In genomic region chr17:59899099-59899498, GRCh38 we compare ENCODE assay signal across 11 cellular contexts. TPM values are rescaled to one million over a fixed set of nuclear protein-coding genes. Genes with fewer than 3 reads are reported as not detected.
DNase-seq lines count a peak whose midpoint lies in the region; ATAC-seq and TF ChIP-seq lines count a peak whose summit lies in the region.
"Had no signal": no experiment of that assay in that cellular context is flagged by ENCODE, and none has a peak within 500 bp of the region (broad histone marks: within the 10 kb centered on the region; RNA-seq: fewer than 3 reads in every experiment).

No MANE protein-coding gene starts in this region.

- H3K79me2 ChIP-seq in trophoblast cell (ENCODE audit: control insufficient read depth, insufficient read depth, low read length, poor library complexity): no peaks in the 10 kb centered on the region

- H4K91ac ChIP-seq in trophoblast cell (ENCODE audit: low read depth, low read length): no peak overlapping the region

- no peak overlapping the region for H3K4ac ChIP-seq in trophoblast cell (ENCODE audit: low read depth, low read length)

- no peak overlapping the region for H3K18ac ChIP-seq in trophoblast cell (ENCODE audit: low read length)

- no peak overlapping the region for H4K8ac ChIP-seq in trophoblast cell (ENCODE audit: low read depth, low read length)

- WGBS in trophoblast cell (ENCODE audit: extremely low coverage, insufficient coverage, insufficient read length): no CpG with 5 or more reads among the region's 5 CpGs

- ATAC-seq in HG02798 (IDR thresholded peaks at IDR 0.05; ENCODE audit: poor library complexity, unreplicated experiment): no peak

- peak; percentile 55 for TF ChIP-seq CTCF in choroid plexus epithelial cell (conservative IDR thresholded peaks at IDR 0.05; ENCODE audit: low read depth, low read length)

- peaks cover 2 to 4% of the 10 kb centered on the region in 2 experiments for H3K36me3 ChIP-seq in trophoblast cell (ENCODE audit: control insufficient read depth in 1 of 2, insufficient read depth in 2 of 2, low read length in 2 of 2)

- H2AFZ ChIP-seq in trophoblast cell (ENCODE audit: insufficient read depth, low read length, poor library complexity): no peak overlapping the region

- H2BK5ac ChIP-seq in trophoblast cell (ENCODE audit: low read depth, low read length, poor library complexity): no peak overlapping the region

- no peak overlapping the region for H2BK120ac ChIP-seq in trophoblast cell (ENCODE audit: insufficient read depth, low read length, poor library complexity)

- no peak overlapping the region for H3K14ac ChIP-seq in trophoblast cell (ENCODE audit: low read length)

- H2AK5ac ChIP-seq in trophoblast cell (ENCODE audit: low read length): no peak overlapping the region

- H3K4me1 ChIP-seq in trophoblast cell (ENCODE audit: control insufficient read depth in 1 of 2, insufficient read depth in 2 of 2, low read length in 2 of 2): no peaks in the 10 kb centered on the region

- no peak overlapping the region for H4K12ac ChIP-seq in trophoblast cell (ENCODE audit: low read depth, low read length)

- H3K23ac ChIP-seq in trophoblast cell (ENCODE audit: low read length): no peak overlapping the region

- no peaks in the 10 kb centered on the region for H3K79me1 ChIP-seq in trophoblast cell (ENCODE audit: low read length)

- H3K27me3 ChIP-seq in trophoblast cell (ENCODE audit: insufficient read depth, low read length): no peaks in the 10 kb centered on the region
- H3K27me3 ChIP-seq: tibial artery had no signal

- H3K27ac ChIP-seq in trophoblast cell (ENCODE audit: low read depth, low read length): no peak overlapping the region
- H3K27ac ChIP-seq in caudate nucleus (ENCODE audit: low read depth, low read length): no peak overlapping the region
- H3K27ac ChIP-seq: tibial artery had no signal

- DNase-seq in NCI-H2227 (lab: John Stamatoyannopoulos, UW; ENCODE audit: unreplicated experiment) (peak; percentile 40), NCI-H2227 treated with DMSO at 0.1 percent for 48 hours (lab: John Stamatoyannopoulos, UW) (no peak), Kasumi-1 (lab: John Stamatoyannopoulos, UW) (peak; percentile 87 to 90), choroid plexus epithelial cell (ENCODE audit: low read depth) (peak; percentile 72), trophoblast cell (peak; percentile 87 to 99), nucleus accumbens (lab: John Stamatoyannopoulos, UW) (no peak), caudate nucleus (lab: John Stamatoyannopoulos, UW) (no peak)
- DNase-seq: activated naive CD4-positive, alpha-beta T cell treated with Interleukin-2 at 50 U/mL for 16 hours; stimulated activated CD4-positive, alpha-beta T cell treated with anti-CD3 and anti-CD28 coated beads, Interleukin-4, amount 100 ng/mL, for 24 hours had no signal

- no peak overlapping the region for H3K9ac ChIP-seq in trophoblast cell (ENCODE audit: low read length)

- H2BK12ac ChIP-seq in trophoblast cell (ENCODE audit: low read length): no peak overlapping the region

- H3K9me3 ChIP-seq in trophoblast cell (ENCODE audit: insufficient read depth, low read depth, low read length): peaks cover 3% of the 10 kb centered on the region
- H3K9me3 ChIP-seq: tibial artery had no signal

- no peak overlapping the region for H3K4me2 ChIP-seq in trophoblast cell (ENCODE audit: low read length)

- H3K4me3 ChIP-seq in choroid plexus epithelial cell (ENCODE audit: low read depth, low read length): no peak overlapping the region
- no peak overlapping the region for H3K4me3 ChIP-seq in trophoblast cell (ENCODE audit: low read depth, low read length)
- H3K4me3 ChIP-seq: tibial artery had no signal

RNA-seq across cellular contexts. Expression of gene RPS6KB1, which starts 6.2 kb away (rescaled TPM):
- 20.7 and 27.6 TPM in 2 replicates for polyA plus RNA-seq in trophoblast cell (2013)

RNA-seq across cellular contexts. Expression of gene TUBD1, which starts 6.4 kb away (rescaled TPM):
- 12.0 and 13.0 TPM in 2 replicates for polyA plus RNA-seq in trophoblast cell (2013)

Comparison
In these comparisons a context has a peak if more than half of its experiments do, and no peak if none do; other contexts are left out.
1. DNase-seq: peak in NCI-H2227 (single experiment), Kasumi-1 (2 of 2), choroid plexus epithelial cell (single experiment) and trophoblast cell (2 of 2); none in NCI-H2227 treated with DMSO at 0.1 percent for 48 hours (single experiment), nucleus accumbens (0 of 56) and caudate nucleus (0 of 61).